In the genomic region with DNA sequence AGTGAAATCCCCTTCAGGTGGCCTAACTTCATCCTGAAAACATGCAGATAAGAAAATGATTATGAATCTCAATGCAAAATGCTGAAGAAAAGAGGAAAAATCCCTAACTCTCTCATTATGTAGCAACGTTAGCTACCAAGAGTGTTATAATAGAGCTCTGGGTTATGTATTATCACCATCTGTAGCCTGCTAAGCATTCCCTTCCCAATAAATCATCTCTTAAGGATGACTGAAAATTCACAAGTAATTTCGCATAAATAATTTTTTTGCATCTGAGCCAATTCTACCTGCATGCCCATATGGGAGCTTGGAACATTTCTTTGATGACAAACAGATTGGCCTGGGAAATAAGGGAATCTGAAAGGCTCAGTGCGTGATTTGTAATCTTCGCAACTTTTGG, we compare ENCODE assay signal across 13 cellular contexts.
DNase-seq lines count a peak whose midpoint lies in the region; ATAC-seq and TF ChIP-seq lines count a peak whose summit lies in the region.
"Had no signal": no experiment of that assay in that cellular context is flagged by ENCODE, and none has a peak within 500 bp of the region (broad histone marks: within the 10 kb centered on the region; RNA-seq: fewer than 3 reads in every experiment).

No MANE protein-coding gene starts in this region.

- 40 to 55% (median 41%) methylated on average over 4 of the region's 4 CpGs for WGBS in psoas muscle, 3 donors

- H3K4me3 ChIP-seq in brain microvascular endothelial cell (ENCODE audit: low read depth, low read length) (no peak overlapping the region), psoas muscle (peak overlapping the region; percentile 6)
- H3K4me3 ChIP-seq: HAP-1 had no signal

- no peaks in the 10 kb centered on the region for H3K36me3 ChIP-seq in brain microvascular endothelial cell (replicated peaks)
- H3K36me3 ChIP-seq in psoas muscle (ENCODE audit: insufficient read depth in 1 of 2, low read depth in 1 of 2) = no peaks in the 10 kb centered on the region
- H3K36me3 ChIP-seq: HAP-1 had no signal

- intact Hi-C loops in psoas muscle (cut with DNase I) = no loop called here

- peak overlapping the region; percentile 57 for H3K27ac ChIP-seq in brain microvascular endothelial cell
- H3K27ac ChIP-seq in psoas muscle = no peak overlapping the region

- H3K4me1 ChIP-seq in psoas muscle = peaks cover 21% of the 10 kb centered on the region
- H3K4me1 ChIP-seq: HAP-1 had no signal

- in situ Hi-C loops in brain microvascular endothelial cell (cut with HindIII; ENCODE audit: low pct_ligation_motif_present, low sequenced_read_pairs) = no loop called here

- ATAC-seq in psoas muscle (peak in 3 of 4 donors; percentile 28 to 43 (median 34)), HG03108 (IDR thresholded peaks at IDR 0.05; ENCODE audit: unreplicated experiment) (no peak)
- ATAC-seq in activated CD4-positive, CD25-positive, alpha-beta regulatory T cell treated with anti-CD3 and anti-CD28 coated beads, Interleukin-2, amount 50 U/mL, for 24 hours = no peak

- H3K9me3 ChIP-seq in psoas muscle = no peaks in the 10 kb centered on the region
- H3K9me3 ChIP-seq: HAP-1 had no signal

- DNase-seq in NCI-H446 treated with DMSO at 0.1 percent for 48 hours (lab: John Stamatoyannopoulos, UW) (peak; percentile 66), brain microvascular endothelial cell (no peak), psoas muscle (no peak), SIG-M5 (lab: John Stamatoyannopoulos, UW) (no peak)
- DNase-seq in stimulated activated naive CD4-positive, alpha-beta T cell treated with Interleukin-2 at 50 U/mL for 16 hours (lab: John Stamatoyannopoulos, UW) = no peak
- DNase-seq: C1 segment of cervical spinal cord, DMS 273 treated with DMSO at 0.1 percent for 48 hours, NCI-H1436, NCI-H2029 treated with DMSO at 0.1 percent for 48 hours, NCI-H510A treated with DMSO at 0.1 percent for 48 hours had no signal

- TF ChIP-seq CTCF in brain microvascular endothelial cell (IDR thresholded peaks at IDR 0.05; ENCODE audit: low read depth, low read length, missing control alignments) (no peak), psoas muscle (IDR thresholded peaks at IDR 0.05) (no peak)

- no peaks in the 10 kb centered on the region for H3K27me3 ChIP-seq in brain microvascular endothelial cell (replicated peaks)
- no peaks in the 10 kb centered on the region for H3K27me3 ChIP-seq in psoas muscle (ENCODE audit: insufficient read depth in 3 of 3, low read length in 2 of 3)

Comparison
In these comparisons a context has a peak if more than half of its experiments do, and no peak if none do; other contexts are left out.
1. ATAC-seq: peak in psoas muscle (3 of 4); none in activated CD4-positive, CD25-positive, alpha-beta regulatory T cell treated with anti-CD3 and anti-CD28 coated beads, Interleukin-2, amount 50 U/mL, for 24 hours (0 of 2) and HG03108 (single experiment).